35 cellular contexts compared by ENCODE assay signal in genomic region chr15:97627634-97628033, GRCh38.
"Had no signal": no experiment of that assay in that cellular context is flagged by ENCODE, and none has a peak within 500 bp of the region (broad histone marks: within the 10 kb centered on the region; RNA-seq: fewer than 3 reads in every experiment).

No MANE protein-coding gene starts in this region.

- DNase-seq: Karpas-422, Kasumi-1, MG63, MM.1S, MV-4-11, NCI-H1048, NCI-H1092, NCI-H1092 treated with DMSO at 0.1 percent for 48 hours, NCI-H1105, NCI-H1105 treated with DMSO at 0.1 percent for 48 hours, NCI-H1417, NCI-H1417 treated with DMSO at 0.1 percent for 48 hours, NCI-H1436, NCI-H1436 treated with DMSO at 0.1 percent for 48 hours, NCI-H146, NCI-H1694, NCI-H1694 treated with DMSO at 0.1 percent for 48 hours, NCI-H187, NCI-H187 treated with DMSO at 0.1 percent for 48 hours, NCI-H1930, NCI-H2029, NCI-H2029 treated with DMSO at 0.1 percent for 48 hours, NCI-H2081 treated with DMSO at 0.1 percent for 48 hours, NCI-H2107, NCI-H2171, NCI-H2171 treated with DMSO at 0.1 percent for 48 hours, NCI-H2227 treated with DMSO at 0.1 percent for 48 hours, NCI-H226, NCI-H345, NCI-H446, NCI-H446 treated with DMSO at 0.1 percent for 48 hours, NCI-H510A, NCI-H510A treated with DMSO at 0.1 percent for 48 hours, NCI-H524, NCI-H524 treated with DMSO at 0.1 percent for 48 hours had no signal

- H3K9me3 ChIP-seq: MG63 had no signal

- H3K36me3 ChIP-seq: MG63 had no signal

- H3K4me3 ChIP-seq: MG63 had no signal

- H3K27me3 ChIP-seq: MG63 had no signal
